24 cellular contexts compared by ENCODE assay signal in the genomic region with DNA sequence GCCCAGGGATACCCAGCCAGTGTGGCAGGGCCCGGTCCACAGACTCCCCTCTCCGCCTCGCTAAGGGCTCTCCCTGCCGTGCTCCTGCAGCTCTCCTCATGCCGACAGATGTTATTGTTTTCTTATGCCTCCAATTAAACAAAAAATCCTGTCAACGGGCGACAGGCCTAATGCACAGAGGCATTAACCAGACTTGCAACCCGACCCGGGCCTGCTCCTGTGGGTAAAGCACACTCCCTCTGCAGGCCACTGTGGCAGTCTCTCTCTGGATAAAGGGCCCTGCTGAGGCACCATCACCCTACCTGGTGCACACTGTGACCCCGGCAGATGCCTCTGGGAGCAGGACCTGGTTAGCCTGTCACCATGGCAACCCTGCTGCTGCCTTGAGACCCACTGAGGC. TPM values are rescaled to one million over a fixed set of nuclear protein-coding genes. Genes with fewer than 3 reads are reported as not detected.
DNase-seq lines count a peak whose midpoint lies in the region; ATAC-seq, FAIRE-seq and TF ChIP-seq lines count a peak whose summit lies in the region.
"Had no signal": no experiment of that assay in that cellular context is flagged by ENCODE, and none has a peak within 500 bp of the region (broad histone marks: within the 10 kb centered on the region; RNA-seq: fewer than 3 reads in every experiment).

No MANE protein-coding gene starts in this region.

- H4K20me1 ChIP-seq in H9 (ENCODE audit: control insufficient read depth, insufficient read depth, insufficient read length) = no peaks in the 10 kb centered on the region

- H3K27ac Mint-ChIP-seq in H9 (no peak overlapping the region), endodermal cell (no peak overlapping the region), progenitor cell of endocrine pancreas (no peak overlapping the region)
- H3K27ac Mint-ChIP-seq: activated CD4-positive, alpha-beta T cell treated with anti-CD3 and anti-CD28 coated beads for 36 hours; activated naive CD8-positive, alpha-beta T cell treated with anti-CD3 and anti-CD28 coated beads, Interleukin-2, amount 10 ng/mL, durations not matched to agents 7 days and 5 days; activated T-helper 2 cell treated with anti-CD3 and anti-CD28 coated beads, Interferon-gamma antibody, Interleukin-2, Interleukin-4, amounts not matched to agents 10 μg/mL and 5 μg/mL and 100 μg/mL, durations not matched to agents 14 hours and 24 hours and 36 hours; stimulated activated naive CD8-positive, alpha-beta T cell treated with anti-CD3 and anti-CD28 coated beads, Interleukin-15, Interleukin-2, amounts not matched to agents 100 ng/mL and 50 ng/mL, for 24 hours had no signal

- no peak for ATAC-seq in HG03354 (IDR thresholded peaks at IDR 0.05; ENCODE audit: poor library complexity, severe bottlenecking, unreplicated experiment)
- ATAC-seq: activated CD4-positive, alpha-beta T cell treated with anti-CD3 and anti-CD28 coated beads for 36 hours; body of pancreas; esophagus mucosa; psoas muscle had no signal

- H3K4me1 Mint-ChIP-seq in H9 (peaks cover 18 to 19% of the 10 kb centered on the region in 2 experiments), endodermal cell (peaks cover 19% of the 10 kb centered on the region), progenitor cell of endocrine pancreas (ENCODE audit: low read depth) (peaks cover 8% of the 10 kb centered on the region)
- H3K4me1 Mint-ChIP-seq: activated CD4-positive, alpha-beta T cell treated with anti-CD3 and anti-CD28 coated beads for 36 hours had no signal

- no peak overlapping the region for H2BK12ac ChIP-seq in H9 (ENCODE audit: insufficient read length, low read depth, low read length)

- no peak overlapping the region for H2BK5ac ChIP-seq in H9 (ENCODE audit: insufficient read length, low read length)

- no peak overlapping the region for H3K4me3 ChIP-seq in endodermal cell (ENCODE audit: low read length)
- H3K4me3 ChIP-seq in kidney (ENCODE audit: low read length in 2 of 2) = no peak overlapping the region
- H3K4me3 ChIP-seq: body of pancreas, psoas muscle, skin epidermis, transverse colon had no signal

- H3K27me3 ChIP-seq in H9 (ENCODE audit: insufficient read depth, low read length) (no peaks in the 10 kb centered on the region), endodermal cell (ENCODE audit: control insufficient read depth, insufficient read depth, low read length, poor library complexity, severe bottlenecking) (no peaks in the 10 kb centered on the region)
- H3K27me3 ChIP-seq: body of pancreas, transverse colon had no signal

- no peak overlapping the region for H2BK15ac ChIP-seq in H9 (ENCODE audit: low read depth, low read length)

- H3K27ac ChIP-seq in H9 (ENCODE audit: insufficient read length, low read depth, low read length) = no peak overlapping the region
- no peak overlapping the region for H3K27ac ChIP-seq in endodermal cell (ENCODE audit: low read depth, low read length)
- no peak overlapping the region for H3K27ac ChIP-seq in kidney (ENCODE audit: low read depth in 2 of 2, low read length in 2 of 2)
- H3K27ac ChIP-seq: body of pancreas, psoas muscle, skin epidermis, transverse colon had no signal

- TF ChIP-seq CTCF in H9 (conservative IDR thresholded peaks at IDR 0.05) = peak; percentile 40; the same call in 2 of the 3 replicates
- TF ChIP-seq CTCF in endodermal cell (conservative IDR thresholded peaks at IDR 0.05) = peak; percentile 67
- peak; percentile 27 for TF ChIP-seq CTCF in progenitor cell of endocrine pancreas (IDR thresholded peaks at IDR 0.05; ENCODE audit: unreplicated experiment)
- TF ChIP-seq CTCF in kidney (IDR thresholded peaks at IDR 0.05; ENCODE audit: borderline replicate concordance, extremely low read depth, insufficient read depth) = no peak

- no peak for FAIRE-seq in kidney (lab: Jason Lieb, UNC)
- FAIRE-seq: TTC549 had no signal

- WGBS in H9 (ENCODE audit: extremely low coverage, insufficient read length, low lambda C conversion rate) = no CpG with 5 or more reads among the region's 10 CpGs
- WGBS in endodermal cell (ENCODE audit: insufficient coverage in 1 of 2, insufficient read length in 1 of 2), 2 experiments = 79 to 84% methylated on average over 10 of the region's 10 CpGs

- H3K9me3 Mint-ChIP-seq in H9 (no peaks in the 10 kb centered on the region), endodermal cell (no peaks in the 10 kb centered on the region), progenitor cell of endocrine pancreas (ENCODE audit: low read depth) (no peaks in the 10 kb centered on the region)
- H3K9me3 Mint-ChIP-seq: activated naive CD8-positive, alpha-beta T cell treated with anti-CD3 and anti-CD28 coated beads, Interleukin-2, amount 10 ng/mL, durations not matched to agents 7 days and 5 days; activated T-helper 2 cell treated with anti-CD3 and anti-CD28 coated beads, Interferon-gamma antibody, Interleukin-2, Interleukin-4, amounts not matched to agents 10 μg/mL and 5 μg/mL and 100 μg/mL, durations not matched to agents 14 hours and 24 hours and 36 hours; stimulated activated naive CD8-positive, alpha-beta T cell treated with anti-CD3 and anti-CD28 coated beads, Interleukin-15, Interleukin-2, amounts not matched to agents 100 ng/mL and 50 ng/mL, for 24 hours had no signal

- H3K36me3 ChIP-seq in endodermal cell (ENCODE audit: control insufficient read depth, insufficient read depth, low read length) = no peaks in the 10 kb centered on the region
- no peaks in the 10 kb centered on the region for H3K36me3 ChIP-seq in kidney (ENCODE audit: control insufficient read depth in 1 of 2, insufficient read depth in 2 of 2, low read length in 2 of 2)
- H3K36me3 ChIP-seq: transverse colon had no signal

- H3K4me1 ChIP-seq in H9 (ENCODE audit: insufficient read depth, low read length) = peaks cover 2% of the 10 kb centered on the region; the same call in 1 of the 2 replicates
- H3K4me1 ChIP-seq in endodermal cell (ENCODE audit: control insufficient read depth, insufficient read depth, low read length) = no peaks in the 10 kb centered on the region
- no peaks in the 10 kb centered on the region for H3K4me1 ChIP-seq in kidney (ENCODE audit: control insufficient read depth in 1 of 2, insufficient read depth in 1 of 2, low read depth in 1 of 2, low read length in 2 of 2)
- H3K4me1 ChIP-seq: body of pancreas, psoas muscle, transverse colon had no signal

- no peaks in the 10 kb centered on the region for H3K79me1 ChIP-seq in H9 (ENCODE audit: insufficient read depth, low read depth, low read length, poor library complexity, severe bottlenecking)

- H2AFZ ChIP-seq in H9 (ENCODE audit: low read length) = no peak overlapping the region

- no peak overlapping the region for H2BK20ac ChIP-seq in H9 (ENCODE audit: low read depth, low read length, poor library complexity, severe bottlenecking)

- H3K4ac ChIP-seq in H9 (ENCODE audit: low read depth, low read length) = no peak overlapping the region

- no peak overlapping the region for H3K23ac ChIP-seq in H9 (ENCODE audit: insufficient read length, low read depth, low read length)

- H4K91ac ChIP-seq in H9 (ENCODE audit: insufficient read length, low read depth, low read length) = no peak overlapping the region

- H3K23me2 ChIP-seq in H9 (ENCODE audit: insufficient read length, low read depth, low read length, poor library complexity, severe bottlenecking) = no peaks in the 10 kb centered on the region

- H3K18ac ChIP-seq in H9 (ENCODE audit: insufficient read length, low read depth, low read length) = no peak overlapping the region

- DNase-seq in H9 (peak; percentile 65), NCI-H2171 (lab: John Stamatoyannopoulos, UW) (peak; percentile 84), endodermal cell (peak; percentile 74), progenitor cell of endocrine pancreas (ENCODE audit: low spot score, unreplicated experiment) (no peak), kidney (no peak), hippocampal formation (lab: John Stamatoyannopoulos, UW) (no peak)
- no peak for DNase-seq in stimulated activated CD4-positive, alpha-beta T cell treated with anti-CD3 and anti-CD28 coated beads, Interleukin-4, amount 100 ng/mL, for 24 hours
- DNase-seq: activated CD4-positive, alpha-beta T cell treated with anti-CD3 and anti-CD28 coated beads for 36 hours; activated naive CD8-positive, alpha-beta T cell treated with anti-CD3 and anti-CD28 coated beads, Interleukin-2, amount 10 ng/mL, durations not matched to agents 7 days and 5 days; body of pancreas; effector CD8-positive, alpha-beta T cell; NCI-H187; NCI-H446; psoas muscle; stimulated activated CD4-positive, alpha-beta T cell treated with anti-CD3 and anti-CD28 coated beads, Interleukin-2, amount 100 ng/mL, for 48 hours; transverse colon had no signal

- intact Hi-C loops in kidney (cut with DNase I) = no loop called here

- H3K14ac ChIP-seq in H9 (ENCODE audit: insufficient read depth, low read length) = no peak overlapping the region

- no peak overlapping the region for H4K5ac ChIP-seq in H9 (ENCODE audit: insufficient read length, low read depth, low read length)

- no peaks in the 10 kb centered on the region for H3K79me2 ChIP-seq in H9 (ENCODE audit: insufficient read depth, low read length)

- H3K4me3 Mint-ChIP-seq in H9 = no peak overlapping the region
- no peak overlapping the region for H3K4me3 Mint-ChIP-seq in endodermal cell
- H3K4me3 Mint-ChIP-seq in progenitor cell of endocrine pancreas (ENCODE audit: low read depth) = no peak overlapping the region
- H3K4me3 Mint-ChIP-seq: activated CD4-positive, alpha-beta T cell treated with anti-CD3 and anti-CD28 coated beads for 36 hours; activated naive CD8-positive, alpha-beta T cell treated with anti-CD3 and anti-CD28 coated beads, Interleukin-2, amount 10 ng/mL, durations not matched to agents 7 days and 5 days; stimulated activated naive CD8-positive, alpha-beta T cell treated with anti-CD3 and anti-CD28 coated beads, Interleukin-15, Interleukin-2, amounts not matched to agents 100 ng/mL and 50 ng/mL, for 24 hours had no signal

- no peak overlapping the region for H4K8ac ChIP-seq in H9 (replicated peaks; ENCODE audit: insufficient read length, low read depth, low read length)

- H3K36me3 Mint-ChIP-seq in H9 (ENCODE audit: insufficient read depth in 1 of 3, low read depth in 3 of 3) (no peaks in the 10 kb centered on the region), endodermal cell (ENCODE audit: low read depth) (no peaks in the 10 kb centered on the region), progenitor cell of endocrine pancreas (ENCODE audit: insufficient read depth) (no peaks in the 10 kb centered on the region)
- H3K36me3 Mint-ChIP-seq: activated naive CD8-positive, alpha-beta T cell treated with anti-CD3 and anti-CD28 coated beads, Interleukin-2, amount 10 ng/mL, durations not matched to agents 7 days and 5 days had no signal

- H2AK5ac ChIP-seq in H9 (ENCODE audit: insufficient read length, low read length) = no peak overlapping the region

- H3K9ac ChIP-seq in H9 (ENCODE audit: extremely low read depth, insufficient read length, low read length) (no peak overlapping the region), endodermal cell (ENCODE audit: extremely low read depth, low read length, poor library complexity, severe bottlenecking) (no peak overlapping the region), kidney (ENCODE audit: low read length in 2 of 2) (no peak overlapping the region)

- no peak overlapping the region for H3T11ph ChIP-seq in H9 (ENCODE audit: low read length)

- H3K27me3 Mint-ChIP-seq in H9 (ENCODE audit: low read depth) (peaks cover 11% of the 10 kb centered on the region), endodermal cell (ENCODE audit: insufficient read depth) (peaks cover 2% of the 10 kb centered on the region), progenitor cell of endocrine pancreas (peaks cover 59% of the 10 kb centered on the region)

- H3K4me2 ChIP-seq in H9 (ENCODE audit: insufficient read depth, insufficient read length, low read length) = no peak overlapping the region

- H2BK120ac ChIP-seq in H9 (ENCODE audit: low read depth, low read length, poor library complexity, severe bottlenecking) = no peak overlapping the region

- H3K9me3 ChIP-seq in H9 (ENCODE audit: control insufficient read depth, low read depth, low read length) (no peaks in the 10 kb centered on the region), endodermal cell (ENCODE audit: control insufficient read depth, low read length) (no peaks in the 10 kb centered on the region), kidney (ENCODE audit: control insufficient read depth in 1 of 2, low read length in 2 of 2) (no peaks in the 10 kb centered on the region)
- H3K9me3 ChIP-seq: body of pancreas, psoas muscle, transverse colon had no signal

- no peak overlapping the region for H3K56ac ChIP-seq in H9 (ENCODE audit: insufficient read length, low read depth, low read length)

RNA-seq across cellular contexts. Expression of gene HAND1, which starts 27.5 kb away (rescaled TPM):
- total RNA-seq in H9 (2021) (not detected in 2 replicates), endodermal cell (not detected), progenitor cell of endocrine pancreas (0.44 and 0.48 TPM in 2 replicates), kidney (not detected)
- polyA plus RNA-seq in endodermal cell (2013, experiment 1 of 2) = 4.8 TPM
- polyA plus RNA-seq in endodermal cell (2013, experiment 2 of 2) = 3.4 TPM
- polyA plus RNA-seq in kidney (ENCODE audit: insufficient read depth, low read depth, low replicate concordance) = not detected
- total RNA-seq: activated CD4-positive, alpha-beta T cell treated with anti-CD3 and anti-CD28 coated beads for 36 hours; activated naive CD8-positive, alpha-beta T cell treated with anti-CD3 and anti-CD28 coated beads, Interleukin-2, amount 10 ng/mL, durations not matched to agents 7 days and 5 days; activated T-helper 2 cell treated with anti-CD3 and anti-CD28 coated beads, Interferon-gamma antibody, Interleukin-2, Interleukin-4, amounts not matched to agents 10 μg/mL and 5 μg/mL and 100 μg/mL, durations not matched to agents 14 hours and 24 hours and 36 hours; body of pancreas; chondrocyte; esophagus mucosa; lower leg skin; psoas muscle had no signal
- polyA plus RNA-seq: psoas muscle had no signal

RNA-seq across cellular contexts. Expression of gene SAP30L, which starts 59.8 kb away (rescaled TPM):
- total RNA-seq in H9 (2021) (24.8 and 25.0 TPM in 2 replicates), endodermal cell (10 to 100 TPM; 27.7 to 40.3 TPM), progenitor cell of endocrine pancreas (32.9 and 37.7 TPM in 2 replicates), kidney (33.0 TPM)
- 43.4 TPM for polyA plus RNA-seq in endodermal cell (2013, experiment 1 of 2)
- 44.9 TPM for polyA plus RNA-seq in endodermal cell (2013, experiment 2 of 2)
- 30.7 TPM for polyA plus RNA-seq in kidney (ENCODE audit: insufficient read depth, low read depth, low replicate concordance)

Comparison
In these comparisons a context has a peak if more than half of its experiments do, and no peak if none do; other contexts are left out.
1. DNase-seq: peak in H9 (single experiment), NCI-H2171 (single experiment) and endodermal cell (single experiment); none in progenitor cell of endocrine pancreas (single experiment), kidney (single experiment), hippocampal formation (0 of 2) and stimulated activated CD4-positive, alpha-beta T cell treated with anti-CD3 and anti-CD28 coated beads, Interleukin-4, amount 100 ng/mL, for 24 hours (single experiment).